Comparison of ENCODE assay signal across 9 cellular contexts in genomic region chr13:94327318-94327717, GRCh38.
A peak's percentile ranks its signal among the peaks of the same experiment; 100 is the strongest.
DNase-seq lines count a peak whose midpoint lies in the region; ATAC-seq and TF ChIP-seq lines count a peak whose summit lies in the region.
"Had no signal": no experiment of that assay in that cellular context is flagged by ENCODE, and none has a peak within 500 bp of the region (broad histone marks: within the 10 kb centered on the region; RNA-seq: fewer than 3 reads in every experiment).

No MANE protein-coding gene starts in this region.

- H3K4me3 ChIP-seq in heart right ventricle = no peak overlapping the region
- H3K4me3 ChIP-seq: MG63 had no signal

- peaks cover 13% of the 10 kb centered on the region for H3K27me3 Mint-ChIP-seq in activated CD4-positive, alpha-beta memory T cell treated with anti-CD3 and anti-CD28 coated beads for 36 hours
- H3K27me3 Mint-ChIP-seq in stimulated activated naive CD8-positive, alpha-beta T cell treated with anti-CD3 and anti-CD28 coated beads, Interleukin-15, Interleukin-2, amounts not matched to agents 100 ng/mL and 50 ng/mL, for 24 hours = peaks cover 6% of the 10 kb centered on the region

- H3K4me1 ChIP-seq in heart right ventricle = peaks cover 0 to 63% (median 9%) of the 10 kb centered on the region in 9 donors

- H3K36me3 ChIP-seq in heart right ventricle = no peaks in the 10 kb centered on the region
- H3K36me3 ChIP-seq: MG63 had no signal

- peaks cover 2% of the 10 kb centered on the region for H3K36me3 Mint-ChIP-seq in activated CD4-positive, alpha-beta memory T cell treated with anti-CD3 and anti-CD28 coated beads for 36 hours
- H3K36me3 Mint-ChIP-seq in stimulated activated naive CD8-positive, alpha-beta T cell treated with anti-CD3 and anti-CD28 coated beads, Interleukin-15, Interleukin-2, amounts not matched to agents 100 ng/mL and 50 ng/mL, for 24 hours (ENCODE audit: low read depth) = peaks cover 8% of the 10 kb centered on the region

- peak; percentile 7 for DNase-seq in activated gamma-delta T cell treated with Interleukin-2 at 50 U/mL for 16 hours
- no peak for DNase-seq in activated gamma-delta T cell (lab: John Stamatoyannopoulos, UW)
- no peak for DNase-seq in activated CD4-positive, alpha-beta memory T cell treated with anti-CD3 and anti-CD28 coated beads for 36 hours
- DNase-seq in NCI-H82 (lab: John Stamatoyannopoulos, UW) = no peak
- no peak for DNase-seq in posterior vena cava (ENCODE audit: low spot score)
- DNase-seq in heart right ventricle = no peak
- DNase-seq: MG63 had no signal

- WGBS in heart right ventricle, 2 donors = 55 to 56% methylated on average over 6 of the region's 6 CpGs

- peak overlapping the region in 1 of 10 donors; percentile 72 for H3K27ac ChIP-seq in heart right ventricle

- no peaks in the 10 kb centered on the region for H3K9me3 ChIP-seq in heart right ventricle
- H3K9me3 ChIP-seq: MG63 had no signal

- H3K27me3 ChIP-seq in heart right ventricle = no peaks in the 10 kb centered on the region
- H3K27me3 ChIP-seq: MG63 had no signal

- no peak overlapping the region for H3K4me3 Mint-ChIP-seq in activated CD4-positive, alpha-beta memory T cell treated with anti-CD3 and anti-CD28 coated beads for 36 hours
- H3K4me3 Mint-ChIP-seq in stimulated activated naive CD8-positive, alpha-beta T cell treated with anti-CD3 and anti-CD28 coated beads, Interleukin-15, Interleukin-2, amounts not matched to agents 100 ng/mL and 50 ng/mL, for 24 hours = peak overlapping the region; percentile 59

- CTCF ChIA-PET in activated CD4-positive, alpha-beta memory T cell treated with anti-CD3 and anti-CD28 coated beads for 36 hours (lab: Charles Lee) = no interaction called here

- ATAC-seq in HG02970 (IDR thresholded peaks at IDR 0.05; ENCODE audit: low FRiP score, unreplicated experiment) = peak; percentile 56
- ATAC-seq in heart right ventricle = no peak

- peak overlapping the region; percentile 50 for H3K27ac Mint-ChIP-seq in activated CD4-positive, alpha-beta memory T cell treated with anti-CD3 and anti-CD28 coated beads for 36 hours
- peak overlapping the region; percentile 92 for H3K27ac Mint-ChIP-seq in stimulated activated naive CD8-positive, alpha-beta T cell treated with anti-CD3 and anti-CD28 coated beads, Interleukin-15, Interleukin-2, amounts not matched to agents 100 ng/mL and 50 ng/mL, for 24 hours

- intact Hi-C loops in activated CD4-positive, alpha-beta memory T cell treated with anti-CD3 and anti-CD28 coated beads for 36 hours (cut with micrococcal nuclease) = loop anchor here (1.0 to 10.0 kb wide), 5 partner anchors 10 to 277 kb away; partner anchors contain the start of gene GPR180
- intact Hi-C loops in posterior vena cava (cut with DNase I) (no loop called here), heart right ventricle (cut with DNase I) (no loop called here)

- peaks cover 2% of the 10 kb centered on the region for H3K9me3 Mint-ChIP-seq in activated CD4-positive, alpha-beta memory T cell treated with anti-CD3 and anti-CD28 coated beads for 36 hours
- H3K9me3 Mint-ChIP-seq in stimulated activated naive CD8-positive, alpha-beta T cell treated with anti-CD3 and anti-CD28 coated beads, Interleukin-15, Interleukin-2, amounts not matched to agents 100 ng/mL and 50 ng/mL, for 24 hours = peaks cover 3% of the 10 kb centered on the region

- POLR2A ChIA-PET in activated CD4-positive, alpha-beta memory T cell treated with anti-CD3 and anti-CD28 coated beads for 36 hours (lab: Charles Lee) = no interaction called here

- H3K4me1 Mint-ChIP-seq in activated CD4-positive, alpha-beta memory T cell treated with anti-CD3 and anti-CD28 coated beads for 36 hours (ENCODE audit: low read depth) = peaks cover 75% of the 10 kb centered on the region
- H3K4me1 Mint-ChIP-seq in stimulated activated naive CD8-positive, alpha-beta T cell treated with anti-CD3 and anti-CD28 coated beads, Interleukin-15, Interleukin-2, amounts not matched to agents 100 ng/mL and 50 ng/mL, for 24 hours (ENCODE audit: low read depth) = peaks cover 76% of the 10 kb centered on the region

- TF ChIP-seq CTCF in heart right ventricle (IDR thresholded peaks at IDR 0.05) = no peak
